Comparison of ENCODE assay signal across 31 cellular contexts in the genomic region with DNA sequence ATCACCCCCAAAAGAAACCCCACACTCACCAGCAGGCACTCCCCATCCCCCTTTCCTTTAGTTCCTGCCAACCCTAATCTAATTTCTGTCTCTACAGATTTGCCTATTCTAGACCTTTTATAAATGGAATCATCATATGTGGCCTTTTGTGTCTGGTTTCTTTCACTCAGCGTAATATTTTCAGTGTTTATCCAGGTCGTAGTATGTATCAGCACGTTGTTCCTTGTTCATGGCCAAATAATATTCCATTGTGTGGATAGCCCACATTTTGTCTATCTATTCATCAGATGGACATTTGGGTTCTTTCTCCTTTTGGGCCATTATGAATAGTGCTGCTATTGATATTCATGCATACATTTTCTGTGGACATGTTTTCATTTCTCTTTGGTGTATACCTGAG.
"Had no signal": no experiment of that assay in that cellular context is flagged by ENCODE, and none has a peak within 500 bp of the region (broad histone marks: within the 10 kb centered on the region; RNA-seq: fewer than 3 reads in every experiment).

No MANE protein-coding gene starts in this region.

- H2AFZ ChIP-seq: PC-9 had no signal

- H3K27ac ChIP-seq: brain microvascular endothelial cell, PC-9, RWPE1, VCaP had no signal

- H3K27me3 ChIP-seq: brain microvascular endothelial cell had no signal

- DNase-seq: activated B cell treated with CpG ODN at 0.5 μM for 24 hours; activated CD4-positive, alpha-beta memory T cell treated with anti-CD3 and anti-CD28 coated beads, Interleukin-2, amount 10 ng/mL, durations not matched to agents 7 days and 5 days; activated CD4-positive, alpha-beta T cell treated with anti-CD3 and anti-CD28 coated beads for 1 hour; activated CD4-positive, alpha-beta T cell treated with anti-CD3 and anti-CD28 coated beads for 48 hours; activated CD8-positive, alpha-beta memory T cell treated with anti-CD3 and anti-CD28 coated beads, Interleukin-2, amount 10 ng/mL, durations not matched to agents 7 days and 5 days; activated effector memory CD4-positive, alpha-beta T cell treated with Interleukin-2 at 50 U/mL for 16 hours; activated naive CD4-positive, alpha-beta T cell treated with anti-CD3 and anti-CD28 coated beads, Interleukin-2, amount 10 ng/mL, durations not matched to agents 7 days and 5 days; activated naive CD8-positive, alpha-beta T cell treated with anti-CD3 and anti-CD28 coated beads for 36 hours; activated T-cell treated with anti-CD3 and anti-CD28 coated beads, Interleukin-2, amount 50 U/mL, for 48 hours; amniotic stem cell; brain microvascular endothelial cell; central memory CD4-positive, alpha-beta T cell; MM.1S; NCI-H1092; NCI-H1436 treated with DMSO at 0.1 percent for 48 hours; NCI-H2029; NCI-H2107; NCI-H2171; NCI-H510A; NCI-H526; NCI-H748 treated with DMSO at 0.1 percent for 48 hours; NK-92 treated with Interleukin-12 subunit alpha and Interleukin-12 subunit beta, amount 100 ng/mL, for 24 hours; PC-9; SIG-M5; SW 1271; T-helper 1 cell; T-helper 2 cell; T-helper 9 cell had no signal

- ATAC-seq: activated CD8-positive, alpha-beta memory T cell treated with anti-CD3 and anti-CD28 coated beads, Interleukin-2, amount 10 ng/mL, durations not matched to agents 7 days and 5 days; Right ventricle myocardium inferior had no signal

- H3K36me3 ChIP-seq: brain microvascular endothelial cell had no signal

- H3K4me3 ChIP-seq: PC-9 had no signal

- H3K4me2 ChIP-seq: PC-9 had no signal
